ENCODE assay signal across 9 cellular contexts in the genomic region with DNA sequence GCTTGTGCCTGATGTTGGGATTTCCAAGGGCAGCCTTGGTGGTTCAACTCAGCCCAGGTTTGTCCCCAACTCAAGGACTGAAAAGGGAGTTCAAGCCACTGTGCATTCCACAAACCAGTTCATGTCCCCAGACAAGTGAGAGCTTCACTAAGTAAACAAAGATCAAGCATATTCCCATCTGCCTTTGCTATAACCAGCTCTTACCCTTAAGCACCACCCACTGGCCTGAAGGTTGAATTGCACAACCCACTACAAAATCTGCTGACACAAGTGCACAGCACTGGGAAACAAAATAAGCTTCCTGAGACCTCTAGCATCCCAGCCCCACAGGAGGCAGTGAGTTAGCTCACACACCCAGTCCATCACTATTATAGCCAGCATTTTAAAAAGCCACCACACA.
A peak's percentile ranks its signal among the peaks of the same experiment; 100 is the strongest.
DNase-seq lines count a peak whose midpoint lies in the region; ATAC-seq and TF ChIP-seq lines count a peak whose summit lies in the region.
"Had no signal": no experiment of that assay in that cellular context is flagged by ENCODE, and none has a peak within 500 bp of the region (broad histone marks: within the 10 kb centered on the region; RNA-seq: fewer than 3 reads in every experiment).

No MANE protein-coding gene starts in this region.

- peak; percentile 42 for TF ChIP-seq CTCF in BE2C (IDR thresholded peaks at IDR 0.05; ENCODE audit: low read depth, low read length)
- TF ChIP-seq CTCF in endothelial cell (IDR thresholded peaks at IDR 0.05; ENCODE audit: unreplicated experiment): peak; percentile 42

- no peak overlapping the region for H3K27ac Mint-ChIP-seq in endothelial cell (ENCODE audit: unreplicated experiment)
- H3K27ac Mint-ChIP-seq in stimulated activated effector memory CD8-positive, alpha-beta T cell treated with anti-CD3 and anti-CD28 coated beads, Interleukin-12 subunit alpha, Interleukin-12 subunit beta, amount 100 ng/mL, for 72 hours: no peak overlapping the region
- H3K27ac Mint-ChIP-seq: activated naive CD8-positive, alpha-beta T cell treated with anti-CD3 and anti-CD28 coated beads, Interleukin-2, amount 10 ng/mL, durations not matched to agents 7 days and 5 days had no signal

- H3K36me3 ChIP-seq in BE2C: no peaks in the 10 kb centered on the region

- DNase-seq in BE2C (peak; percentile 15), NCI-H510A (lab: John Stamatoyannopoulos, UW) (peak; percentile 2), endothelial cell (ENCODE audit: low spot score) (peak; percentile 20), NCI-H1105 treated with DMSO at 0.1 percent for 48 hours (lab: John Stamatoyannopoulos, UW) (no peak), NCI-H774 (lab: John Stamatoyannopoulos, UW) (no peak)
- no peak for DNase-seq in stimulated activated effector memory CD8-positive, alpha-beta T cell treated with anti-CD3 and anti-CD28 coated beads, Interleukin-12 subunit alpha, Interleukin-12 subunit beta, amount 100 ng/mL, for 72 hours (ENCODE audit: low spot score in 2 of 2)
- DNase-seq: activated naive CD8-positive, alpha-beta T cell treated with anti-CD3 and anti-CD28 coated beads, Interleukin-2, amount 10 ng/mL, durations not matched to agents 7 days and 5 days had no signal

- H3K27me3 Mint-ChIP-seq in endothelial cell (ENCODE audit: unreplicated experiment): no peaks in the 10 kb centered on the region
- H3K27me3 Mint-ChIP-seq: activated naive CD8-positive, alpha-beta T cell treated with anti-CD3 and anti-CD28 coated beads, Interleukin-2, amount 10 ng/mL, durations not matched to agents 7 days and 5 days had no signal

- peaks cover 4% of the 10 kb centered on the region for H3K9me3 Mint-ChIP-seq in endothelial cell (ENCODE audit: unreplicated experiment)
- peaks cover 4% of the 10 kb centered on the region for H3K9me3 Mint-ChIP-seq in stimulated activated effector memory CD8-positive, alpha-beta T cell treated with anti-CD3 and anti-CD28 coated beads, Interleukin-12 subunit alpha, Interleukin-12 subunit beta, amount 100 ng/mL, for 72 hours

- peak; percentile 90 for ATAC-seq in GM18870 (IDR thresholded peaks at IDR 0.05; ENCODE audit: unreplicated experiment)
- peak; percentile 94 for ATAC-seq in HG02973 (IDR thresholded peaks at IDR 0.05; ENCODE audit: unreplicated experiment)
- peak; percentile 29 for ATAC-seq in stimulated activated effector memory CD8-positive, alpha-beta T cell treated with anti-CD3 and anti-CD28 coated beads, Interleukin-12 subunit alpha, Interleukin-12 subunit beta, amount 100 ng/mL, for 72 hours

- no peaks in the 10 kb centered on the region for H3K4me1 Mint-ChIP-seq in endothelial cell (ENCODE audit: unreplicated experiment)
- H3K4me1 Mint-ChIP-seq in stimulated activated effector memory CD8-positive, alpha-beta T cell treated with anti-CD3 and anti-CD28 coated beads, Interleukin-12 subunit alpha, Interleukin-12 subunit beta, amount 100 ng/mL, for 72 hours: no peaks in the 10 kb centered on the region
- H3K4me1 Mint-ChIP-seq: activated naive CD8-positive, alpha-beta T cell treated with anti-CD3 and anti-CD28 coated beads, Interleukin-2, amount 10 ng/mL, durations not matched to agents 7 days and 5 days had no signal

- H3K9me3 ChIP-seq in BE2C: no peaks in the 10 kb centered on the region

- H3K36me3 Mint-ChIP-seq in endothelial cell (ENCODE audit: low read depth, unreplicated experiment): peaks cover 5% of the 10 kb centered on the region
- no peaks in the 10 kb centered on the region for H3K36me3 Mint-ChIP-seq in stimulated activated effector memory CD8-positive, alpha-beta T cell treated with anti-CD3 and anti-CD28 coated beads, Interleukin-12 subunit alpha, Interleukin-12 subunit beta, amount 100 ng/mL, for 72 hours
- H3K36me3 Mint-ChIP-seq: activated naive CD8-positive, alpha-beta T cell treated with anti-CD3 and anti-CD28 coated beads, Interleukin-2, amount 10 ng/mL, durations not matched to agents 7 days and 5 days had no signal

- H3K4me3 Mint-ChIP-seq in endothelial cell (ENCODE audit: unreplicated experiment): no peak overlapping the region
- H3K4me3 Mint-ChIP-seq in stimulated activated effector memory CD8-positive, alpha-beta T cell treated with anti-CD3 and anti-CD28 coated beads, Interleukin-12 subunit alpha, Interleukin-12 subunit beta, amount 100 ng/mL, for 72 hours: no peak overlapping the region
- H3K4me3 Mint-ChIP-seq: activated naive CD8-positive, alpha-beta T cell treated with anti-CD3 and anti-CD28 coated beads, Interleukin-2, amount 10 ng/mL, durations not matched to agents 7 days and 5 days had no signal

- H3K4me3 ChIP-seq in BE2C (ENCODE audit: low read depth, low read length): no peak overlapping the region

- no peaks in the 10 kb centered on the region for H3K27me3 ChIP-seq in BE2C

- H3K4me1 ChIP-seq in BE2C: no peaks in the 10 kb centered on the region

Comparison
In these comparisons a context has a peak if more than half of its experiments do, and no peak if none do; other contexts are left out.
1. DNase-seq: peak in BE2C (single experiment), NCI-H510A (single experiment) and endothelial cell (single experiment); none in stimulated activated effector memory CD8-positive, alpha-beta T cell treated with anti-CD3 and anti-CD28 coated beads, Interleukin-12 subunit alpha, Interleukin-12 subunit beta, amount 100 ng/mL, for 72 hours (0 of 2), NCI-H1105 treated with DMSO at 0.1 percent for 48 hours (single experiment) and NCI-H774 (single experiment).
2. ATAC-seq: peak in every context shown above with its lines; median percentile 94 in HG02973; 90 in GM18870; 29 in stimulated activated effector memory CD8-positive, alpha-beta T cell treated with anti-CD3 and anti-CD28 coated beads, Interleukin-12 subunit alpha, Interleukin-12 subunit beta, amount 100 ng/mL, for 72 hours.